Comparison of ENCODE assay signal across 10 cellular contexts in genomic region chrX:40544343-40545250, GRCh38. TPM values are rescaled to one million over a fixed set of nuclear protein-coding genes. Genes with fewer than 3 reads are reported as not detected.
A peak's percentile ranks its signal among the peaks of the same experiment; 100 is the strongest.
DNase-seq lines count a peak whose midpoint lies in the region; TF ChIP-seq lines count a peak whose summit lies in the region.
"Had no signal": no experiment of that assay in that cellular context is flagged by ENCODE, and none has a peak within 500 bp of the region (broad histone marks: within the 10 kb centered on the region; RNA-seq: fewer than 3 reads in every experiment).

No MANE protein-coding gene starts in this region.

- H3K18ac ChIP-seq in neuronal stem cell (ENCODE audit: low read length): no peak overlapping the region

- no peak overlapping the region for H2BK120ac ChIP-seq in neuronal stem cell (ENCODE audit: low read depth, low read length)

- H3K9me3 Mint-ChIP-seq in chondrocyte (ENCODE audit: low read depth): peaks cover 2% of the 10 kb centered on the region
- H3K9me3 Mint-ChIP-seq: activated T-cell treated with anti-CD3 and anti-CD28 coated beads, Interleukin-2, amount 50 U/mL, for 4 hours had no signal

- H3K9ac ChIP-seq in Loucy (ENCODE audit: low read depth, low read length, poor library complexity, severe bottlenecking) (no peak overlapping the region), neuronal stem cell (ENCODE audit: low read depth, low read length, poor library complexity) (no peak overlapping the region)

- H3K79me2 ChIP-seq in Loucy (ENCODE audit: insufficient read depth, low read length): no peaks in the 10 kb centered on the region

- no peaks in the 10 kb centered on the region for H3F3A ChIP-seq in Loucy (ENCODE audit: low read depth)

- no CpG with 5 or more reads among the region's 13 CpGs for WGBS in neuronal stem cell (ENCODE audit: extremely low coverage in 2 of 2, insufficient read length in 2 of 2, insufficient replicate concordance in 1 of 2), 2 donors

- H3K14ac ChIP-seq in neuronal stem cell (ENCODE audit: low read length): no peak overlapping the region

- H3K79me1 ChIP-seq in neuronal stem cell (ENCODE audit: low read depth, low read length): no peaks in the 10 kb centered on the region

- H4K8ac ChIP-seq in neuronal stem cell (ENCODE audit: low read depth, low read length): no peak overlapping the region

- H3K27me3 ChIP-seq in Loucy (ENCODE audit: insufficient read depth, low read length, poor library complexity, severe bottlenecking) (no peaks in the 10 kb centered on the region), neuronal stem cell (ENCODE audit: control insufficient read depth in 3 of 3, insufficient read depth in 3 of 3, low read depth in 1 of 3, low read length in 3 of 3) (peaks cover 0 to under 1% (median 0%) of the 10 kb centered on the region in 3 experiments)

- H3K4me3 ChIP-seq in Loucy (ENCODE audit: low read length, poor library complexity, severe bottlenecking) (no peak overlapping the region), cardiac fibroblast (replicated peaks in 1 of 2; ENCODE audit: low read depth in 2 of 2, low read length in 2 of 2) (no peak overlapping the region), neuronal stem cell (ENCODE audit: low read length in 2 of 2) (no peak overlapping the region)
- H3K4me3 ChIP-seq: spleen had no signal

- peak overlapping the region; percentile 63 for H3K4me2 ChIP-seq in Loucy (ENCODE audit: low read depth, low read length, poor library complexity, severe bottlenecking)
- H3K4me2 ChIP-seq in neuronal stem cell (ENCODE audit: insufficient read depth, low read length, poor library complexity, severe bottlenecking): no peak overlapping the region

- H3K27ac Mint-ChIP-seq in chondrocyte (ENCODE audit: unreplicated experiment): no peak overlapping the region

- H3K27ac ChIP-seq in neuronal stem cell (replicated peaks; ENCODE audit: low read length): no peak overlapping the region

- no peak overlapping the region for H2AFZ ChIP-seq in Loucy (ENCODE audit: low read length)
- peak overlapping the region; percentile 76 for H2AFZ ChIP-seq in neuronal stem cell (ENCODE audit: low read length)

- peaks cover 2% of the 10 kb centered on the region for H3K4me1 ChIP-seq in Loucy (ENCODE audit: insufficient read depth, low read length, poor library complexity, severe bottlenecking)
- H3K4me1 ChIP-seq in neuronal stem cell (ENCODE audit: control insufficient read depth in 2 of 2, insufficient read depth in 1 of 2, low read depth in 1 of 2, low read length in 2 of 2): peaks cover 0 to under 1% of the 10 kb centered on the region in 2 donors

- no peaks in the 10 kb centered on the region for H3K36me3 ChIP-seq in Loucy (ENCODE audit: insufficient read depth, low read length)
- H3K36me3 ChIP-seq in neuronal stem cell (replicated peaks in 1 of 2; ENCODE audit: control insufficient read depth in 2 of 2, insufficient read depth in 2 of 2, low read length in 2 of 2): no peaks in the 10 kb centered on the region
- H3K36me3 ChIP-seq: spleen had no signal

- H3K4me3 Mint-ChIP-seq in chondrocyte (ENCODE audit: unreplicated experiment): no peak overlapping the region

- no peak overlapping the region for H2BK15ac ChIP-seq in neuronal stem cell (ENCODE audit: low read length)

- no peak overlapping the region for H2AK5ac ChIP-seq in neuronal stem cell (ENCODE audit: low read depth, low read length)

- no peak overlapping the region for H4K91ac ChIP-seq in neuronal stem cell (ENCODE audit: low read depth, low read length, poor library complexity)

- TF ChIP-seq CTCF in Loucy (conservative IDR thresholded peaks at IDR 0.05; ENCODE audit: low read length) (no peak), cardiac fibroblast (IDR thresholded peaks at IDR 0.05; ENCODE audit: low read depth, low read length) (no peak), chondrocyte (IDR thresholded peaks at IDR 0.05) (no peak)

- no peak overlapping the region for H3K4ac ChIP-seq in neuronal stem cell (ENCODE audit: low read length)

- H2BK12ac ChIP-seq in neuronal stem cell (ENCODE audit: low read length): no peak overlapping the region

- H2BK5ac ChIP-seq in neuronal stem cell (ENCODE audit: low read length): no peak overlapping the region

- H3K9me2 ChIP-seq in Loucy (replicated peaks; ENCODE audit: low read depth, low read length): no peaks in the 10 kb centered on the region

- no peaks in the 10 kb centered on the region for H3K9me3 ChIP-seq in Loucy (ENCODE audit: insufficient read depth, low read depth, low read length)
- no peaks in the 10 kb centered on the region for H3K9me3 ChIP-seq in neuronal stem cell (replicated peaks in 1 of 2; ENCODE audit: control insufficient read depth in 2 of 2, insufficient read depth in 1 of 2, low read depth in 1 of 2, low read length in 2 of 2)
- H3K9me3 ChIP-seq: spleen had no signal

- peak; percentile 24 for DNase-seq in CMK (ENCODE audit: low read depth)
- peak; percentile 7 to 15 for DNase-seq in cardiac fibroblast (ENCODE audit: low read depth in 2 of 2)
- no peak for DNase-seq in neuronal stem cell (ENCODE audit: low spot score)
- no peak for DNase-seq in activated gamma-delta T cell (lab: John Stamatoyannopoulos, UW)
- no peak for DNase-seq in chondrocyte (ENCODE audit: low spot score)
- no peak for DNase-seq in SHP77 treated with DMSO at 0.1 percent for 48 hours (lab: John Stamatoyannopoulos, UW)
- DNase-seq in activated naive CD4-positive, alpha-beta T cell (lab: John Stamatoyannopoulos, UW): no peak
- DNase-seq: activated T-cell treated with anti-CD3 and anti-CD28 coated beads, Interleukin-2, amount 50 U/mL, for 4 hours; spleen had no signal

- H3K27me3 Mint-ChIP-seq in chondrocyte (ENCODE audit: low read depth): no peaks in the 10 kb centered on the region

- no peaks in the 10 kb centered on the region for H4K20me1 ChIP-seq in Loucy (ENCODE audit: insufficient read depth, low read length, poor library complexity, severe bottlenecking)

- no peak overlapping the region for H3K23ac ChIP-seq in neuronal stem cell (ENCODE audit: low read depth, low read length, poor library complexity)

- peaks cover 31% of the 10 kb centered on the region for H3K4me1 Mint-ChIP-seq in chondrocyte (ENCODE audit: low read depth)

- no peaks in the 10 kb centered on the region for H3K36me3 Mint-ChIP-seq in chondrocyte (ENCODE audit: low read depth)

RNA-seq across cellular contexts. Expression of gene ATP6AP2, which starts 36.2 kb away (rescaled TPM):
- 32.3 TPM for polyA plus RNA-seq in neuronal stem cell (2013, experiment 1 of 2)
- 32.4 TPM for polyA plus RNA-seq in neuronal stem cell (2013, experiment 2 of 2)
- total RNA-seq in chondrocyte: 149 to 165 TPM (median 163 TPM) in 3 replicates

Comparison
In these comparisons a context has a peak if more than half of its experiments do, and no peak if none do; other contexts are left out.
1. DNase-seq: peak in CMK (single experiment) and cardiac fibroblast (2 of 2); none in neuronal stem cell (single experiment), activated gamma-delta T cell (single experiment), chondrocyte (single experiment), SHP77 treated with DMSO at 0.1 percent for 48 hours (single experiment) and activated naive CD4-positive, alpha-beta T cell (0 of 4).